Comparison of ENCODE assay signal across 9 cellular contexts in genomic region chr11:21704539-21704938, GRCh38.
"Had no signal": no experiment of that assay in that cellular context is flagged by ENCODE, and none has a peak within 500 bp of the region (broad histone marks: within the 10 kb centered on the region; RNA-seq: fewer than 3 reads in every experiment).

No MANE protein-coding gene starts in this region.

- H3K27ac Mint-ChIP-seq: GM23338, H9, HFFc6 had no signal

- DNase-seq: GM23248, GOT3, H7, H9, HCEC 1CT, HFFc6 had no signal

- H3K4me2 ChIP-seq: GM23338 had no signal

- H3K27ac ChIP-seq: GM23248 had no signal

- H3K36me3 ChIP-seq: HAP-1 had no signal

- H3K4me3 ChIP-seq: GM23248, GM23338, HAP-1 had no signal

- H3K9ac ChIP-seq: GM23248 had no signal

- H3K9me3 ChIP-seq: HAP-1 had no signal

- H3K9me3 Mint-ChIP-seq: GM23338, H9 had no signal

- H2AFZ ChIP-seq: GM23248, GM23338 had no signal

- ATAC-seq: GM23338, HCT116 had no signal

- H3K4me3 Mint-ChIP-seq: GM23338, H9, HFFc6 had no signal
